In the genomic region with DNA sequence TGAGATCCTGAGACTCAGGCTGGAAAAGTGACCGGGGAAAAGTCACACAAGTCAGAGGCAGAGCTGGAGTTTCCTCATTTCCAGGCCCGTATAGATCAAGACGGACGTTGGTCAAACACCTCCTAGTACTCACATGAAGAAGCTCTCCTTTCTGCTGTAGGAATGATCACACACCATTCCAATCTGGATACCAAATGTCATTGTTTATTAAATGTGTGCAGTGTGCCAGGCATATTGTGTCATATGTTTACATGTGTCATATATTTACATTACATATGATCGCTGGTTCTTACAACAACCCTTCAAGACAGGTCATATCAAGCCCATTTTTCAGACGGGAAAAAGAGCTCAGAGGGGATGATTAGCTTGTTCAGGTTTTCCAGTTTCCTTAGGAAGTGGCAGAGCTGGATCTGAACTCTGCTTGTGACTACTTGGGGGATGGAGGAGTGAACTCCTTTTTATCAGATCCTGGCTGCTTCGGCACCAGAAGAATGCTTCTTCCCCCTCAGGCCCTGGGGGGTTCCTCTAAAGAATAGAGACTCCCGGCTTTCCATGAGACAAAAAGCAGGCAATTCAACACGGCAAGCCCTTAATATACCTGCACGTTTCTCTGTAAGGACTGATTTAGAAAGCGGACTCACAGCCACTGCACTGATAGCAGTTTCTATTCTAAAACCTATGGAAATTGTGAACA, we compare ENCODE assay signal across 1 cellular context.
TF ChIP-seq lines count a peak whose summit lies in the region.

No MANE protein-coding gene starts in this region.

TF ChIP-seq in HepG2, 621 proteins besides CTCF, POLR2A, EP300 and RAD21:
- no peak for TF ChIP-seq SRSF4 (IDR thresholded peaks at IDR 0.05; ENCODE audit: low read depth, low read length, poor library complexity, severe bottlenecking)
- no peak for TF ChIP-seq SCMH1 (CRISPR knock-in tag; IDR thresholded peaks at IDR 0.05; ENCODE audit: borderline replicate concordance)
- TF ChIP-seq, protein P1, sequence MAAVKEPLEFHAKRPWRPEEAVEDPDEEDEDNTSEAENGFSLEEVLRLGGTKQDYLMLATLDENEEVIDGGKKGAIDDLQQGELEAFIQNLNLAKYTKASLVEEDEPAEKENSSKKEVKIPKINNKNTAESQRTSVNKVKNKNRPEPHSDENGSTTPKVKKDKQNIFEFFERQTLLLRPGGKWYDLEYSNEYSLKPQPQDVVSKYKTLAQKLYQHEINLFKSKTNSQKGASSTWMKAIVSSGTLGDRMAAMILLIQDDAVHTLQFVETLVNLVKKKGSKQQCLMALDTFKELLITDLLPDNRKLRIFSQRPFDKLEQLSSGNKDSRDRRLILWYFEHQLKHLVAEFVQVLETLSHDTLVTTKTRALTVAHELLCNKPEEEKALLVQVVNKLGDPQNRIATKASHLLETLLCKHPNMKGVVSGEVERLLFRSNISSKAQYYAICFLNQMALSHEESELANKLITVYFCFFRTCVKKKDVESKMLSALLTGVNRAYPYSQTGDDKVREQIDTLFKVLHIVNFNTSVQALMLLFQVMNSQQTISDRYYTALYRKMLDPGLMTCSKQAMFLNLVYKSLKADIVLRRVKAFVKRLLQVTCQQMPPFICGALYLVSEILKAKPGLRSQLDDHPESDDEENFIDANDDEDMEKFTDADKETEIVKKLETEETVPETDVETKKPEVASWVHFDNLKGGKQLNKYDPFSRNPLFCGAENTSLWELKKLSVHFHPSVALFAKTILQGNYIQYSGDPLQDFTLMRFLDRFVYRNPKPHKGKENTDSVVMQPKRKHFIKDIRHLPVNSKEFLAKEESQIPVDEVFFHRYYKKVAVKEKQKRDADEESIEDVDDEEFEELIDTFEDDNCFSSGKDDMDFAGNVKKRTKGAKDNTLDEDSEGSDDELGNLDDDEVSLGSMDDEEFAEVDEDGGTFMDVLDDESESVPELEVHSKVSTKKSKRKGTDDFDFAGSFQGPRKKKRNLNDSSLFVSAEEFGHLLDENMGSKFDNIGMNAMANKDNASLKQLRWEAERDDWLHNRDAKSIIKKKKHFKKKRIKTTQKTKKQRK (IDR thresholded peaks at IDR 0.05; ENCODE audit: low read length): no peak
- TF ChIP-seq ZNF10 (CRISPR knock-in tag; IDR thresholded peaks at IDR 0.05; ENCODE audit: borderline replicate concordance, low read depth): no peak
